Comparison of ENCODE assay signal across 1 cellular context in the genomic region with DNA sequence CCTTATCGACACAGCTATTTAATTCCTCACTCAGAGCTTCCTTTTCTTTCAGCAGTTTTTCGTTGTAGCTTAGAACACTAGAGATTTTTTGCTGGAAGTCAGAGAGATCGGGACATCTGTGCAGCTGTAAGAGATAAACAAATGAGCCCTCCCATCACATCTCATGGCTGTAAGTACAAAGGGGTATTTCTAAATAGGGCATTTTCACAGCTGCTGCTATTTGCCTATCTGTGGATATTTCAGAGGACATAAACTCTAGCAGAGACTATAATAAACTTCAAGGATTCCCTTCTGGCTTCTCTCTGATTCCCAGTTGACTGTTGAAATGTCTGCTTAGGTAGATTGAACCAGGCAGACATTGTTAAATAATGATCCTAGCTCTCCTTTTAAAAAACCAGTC.
TF ChIP-seq lines count a peak whose summit lies in the region.

No MANE protein-coding gene starts in this region.

TF ChIP-seq in endothelial cell of umbilical vein, 7 proteins besides CTCF, POLR2A, EP300 and RAD21 (continued from another document):
- TF ChIP-seq MAX (IDR thresholded peaks at IDR 0.05; ENCODE audit: insufficient read depth, insufficient read length) = no peak
- no peak for TF ChIP-seq MYC (IDR thresholded peaks at IDR 0.05; ENCODE audit: low read depth, low read length)
- TF ChIP-seq POLR2AphosphoS5 (IDR thresholded peaks at IDR 0.05; ENCODE audit: insufficient read depth, low read depth, low read length) = no peak
- TF ChIP-seq JUN (IDR thresholded peaks at IDR 0.05; ENCODE audit: borderline replicate concordance, insufficient read depth, insufficient read length, low read depth) = no peak
- TF ChIP-seq FOS (IDR thresholded peaks at IDR 0.05; ENCODE audit: borderline replicate concordance, insufficient read depth, low read length) = no peak
